11 cellular contexts compared by ENCODE assay signal in genomic region chr9:70673844-70674243, GRCh38.
"Had no signal": no experiment of that assay in that cellular context is flagged by ENCODE, and none has a peak within 500 bp of the region (broad histone marks: within the 10 kb centered on the region; RNA-seq: fewer than 3 reads in every experiment).

No MANE protein-coding gene starts in this region.

- ATAC-seq: GM23338, HCT116 had no signal

- H3K27ac ChIP-seq: GM23248 had no signal

- H3K36me3 ChIP-seq: HAP-1 had no signal

- FAIRE-seq: H1, H54 had no signal

- DNase-seq: GM23248, GOT3, H7, H9, HCEC 1CT, HFFc6 had no signal

- H3K4me3 ChIP-seq: GM23248, GM23338, HAP-1 had no signal

- H3K9me3 ChIP-seq: HAP-1 had no signal
